Comparison of ENCODE assay signal across 13 cellular contexts in the genomic region with DNA sequence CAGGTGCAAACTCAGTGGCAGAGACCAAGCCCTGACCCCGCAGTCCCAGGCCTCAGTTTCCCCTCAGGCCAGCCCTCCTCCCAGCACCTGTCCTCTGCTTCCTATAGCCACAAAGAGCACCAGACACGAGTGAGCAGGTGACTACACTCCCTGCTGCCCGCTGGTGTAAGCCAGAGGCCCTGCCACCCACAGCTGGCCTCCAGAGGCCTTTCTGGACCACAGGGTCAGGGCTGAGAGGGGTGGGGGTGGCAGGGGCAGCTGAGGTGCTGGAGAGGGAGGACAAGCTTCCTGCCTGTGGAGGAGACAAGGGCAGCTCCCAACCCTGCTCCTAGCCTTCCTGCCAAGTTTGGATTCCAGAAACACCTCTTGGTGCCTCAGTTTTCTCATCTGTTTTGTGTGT. TPM values are rescaled to one million over a fixed set of nuclear protein-coding genes. Genes with fewer than 3 reads are reported as not detected.
A peak's percentile ranks its signal among the peaks of the same experiment; 100 is the strongest.
DNase-seq lines count a peak whose midpoint lies in the region; ATAC-seq and TF ChIP-seq lines count a peak whose summit lies in the region.
"Had no signal": no experiment of that assay in that cellular context is flagged by ENCODE, and none has a peak within 500 bp of the region (broad histone marks: within the 10 kb centered on the region; RNA-seq: fewer than 3 reads in every experiment).

No MANE protein-coding gene starts in this region.

- POLR2A ChIA-PET in naive thymus-derived CD4-positive, alpha-beta T cell (lab: Charles Lee), result interaction anchor here (0.8 kb wide), 1 partner anchor 109 kb away, joined by 4 read pairs; no protein-coding TSS in a partner anchor

- in situ Hi-C loops in gastrocnemius medialis (cut with MboI; ENCODE audit: low sequenced_read_pairs in 4 of 4), result loop anchor here in 3 of 4 donors (5.0 to 10.0 kb wide), 2 partner anchors 109 to 307 kb away; no protein-coding TSS in a partner anchor

- H3K4me1 Mint-ChIP-seq in naive thymus-derived CD4-positive, alpha-beta T cell, result peaks cover 0 to 15% (median 7%) of the 10 kb centered on the region in 7 donors
- H3K4me1 Mint-ChIP-seq in stimulated activated naive CD8-positive, alpha-beta T cell treated with anti-CD3 and anti-CD28 coated beads, Interleukin-15, amount 100 ng/mL, for 72 hours, result peaks cover 47% of the 10 kb centered on the region

- TF ChIP-seq CTCF in BE2C (IDR thresholded peaks at IDR 0.05; ENCODE audit: low read depth, low read length) (no peak), gastrocnemius medialis (IDR thresholded peaks at IDR 0.05 in 4 of 5, conservative IDR thresholded peaks at IDR 0.05 in 1 of 5) (no peak)

- H3K9me3 ChIP-seq in BE2C, result no peaks in the 10 kb centered on the region
- 0 out of 2 replicates have a peak, but pooled peaks cover 5% of the 10 kb centered on the region for H3K9me3 ChIP-seq in SJSA1 (replicated peaks)
- H3K9me3 ChIP-seq in gastrocnemius medialis, result no peaks in the 10 kb centered on the region
- H3K9me3 ChIP-seq in naive thymus-derived CD4-positive, alpha-beta T cell (ENCODE audit: control insufficient read depth in 2 of 3, low read length in 3 of 3), result peaks cover 0 to 14% (median 0%) of the 10 kb centered on the region in 3 experiments

- H3K27ac ChIP-seq in SJSA1, result peak overlapping the region; percentile 74
- H3K27ac ChIP-seq in gastrocnemius medialis, result peak overlapping the region; percentile 84 to 96 (median 92)
- H3K27ac ChIP-seq in naive thymus-derived CD4-positive, alpha-beta T cell (ENCODE audit: low read depth, low read length), result no peak overlapping the region

- peaks cover 0 to 2% (median 0%) of the 10 kb centered on the region in 5 donors for H3K36me3 Mint-ChIP-seq in naive thymus-derived CD4-positive, alpha-beta T cell
- H3K36me3 Mint-ChIP-seq: WTC11 had no signal

- intact Hi-C loops in gastrocnemius medialis (cut with DNase I; ENCODE audit: low total_unique reads), result no loop called here
- intact Hi-C loops in naive thymus-derived CD4-positive, alpha-beta T cell (cut with micrococcal nuclease), result loop anchor here in 1 of 2 donors (5.0 kb wide), 1 partner anchor 304 kb away; no protein-coding TSS in a partner anchor

- H3K27ac Mint-ChIP-seq in naive thymus-derived CD4-positive, alpha-beta T cell, result no peak overlapping the region
- no peak overlapping the region for H3K27ac Mint-ChIP-seq in stimulated activated naive CD8-positive, alpha-beta T cell treated with anti-CD3 and anti-CD28 coated beads, Interleukin-15, amount 100 ng/mL, for 72 hours
- H3K27ac Mint-ChIP-seq: activated T-helper 2 cell treated with anti-CD3 and anti-CD28 coated beads, Interferon-gamma antibody, Interleukin-2, Interleukin-4, amounts not matched to agents 10 μg/mL and 5 μg/mL and 100 μg/mL, durations not matched to agents 14 hours and 24 hours and 36 hours; CD4-positive, alpha-beta T cell; progenitor cell of endocrine pancreas; WTC11 had no signal

- peak in 1 of 2 donors; percentile 3 for ATAC-seq in gastrocnemius medialis
- no peak for ATAC-seq in GM19455 (IDR thresholded peaks at IDR 0.05; ENCODE audit: unreplicated experiment)
- ATAC-seq in HG02981 (IDR thresholded peaks at IDR 0.05; ENCODE audit: unreplicated experiment), result no peak
- ATAC-seq in naive thymus-derived CD4-positive, alpha-beta T cell, result no peak
- ATAC-seq in stimulated activated naive CD8-positive, alpha-beta T cell treated with anti-CD3 and anti-CD28 coated beads, Interleukin-15, amount 100 ng/mL, for 72 hours, result no peak
- ATAC-seq: WTC11 had no signal

- TF ChIP-seq POLR2A in gastrocnemius medialis (IDR thresholded peaks at IDR 0.05), result no peak

- H3K4me3 ChIP-seq in BE2C (ENCODE audit: low read depth, low read length) (peak overlapping the region; percentile 44), SJSA1 (no peak overlapping the region), gastrocnemius medialis (no peak overlapping the region)
- no peak overlapping the region for H3K4me3 ChIP-seq in naive thymus-derived CD4-positive, alpha-beta T cell (ENCODE audit: low read length)

- H3K36me3 ChIP-seq in BE2C (no peaks in the 10 kb centered on the region), SJSA1 (no peaks in the 10 kb centered on the region), gastrocnemius medialis (no peaks in the 10 kb centered on the region)
- H3K36me3 ChIP-seq in naive thymus-derived CD4-positive, alpha-beta T cell (ENCODE audit: control insufficient read depth in 2 of 3, insufficient read depth in 3 of 3, low read length in 3 of 3), result no peaks in the 10 kb centered on the region

- peaks cover 0 to 1% (median 0%) of the 10 kb centered on the region in 5 donors for H3K27me3 Mint-ChIP-seq in naive thymus-derived CD4-positive, alpha-beta T cell
- no peaks in the 10 kb centered on the region for H3K27me3 Mint-ChIP-seq in stimulated activated naive CD8-positive, alpha-beta T cell treated with anti-CD3 and anti-CD28 coated beads, Interleukin-15, amount 100 ng/mL, for 72 hours

- H3K4me3 Mint-ChIP-seq in naive thymus-derived CD4-positive, alpha-beta T cell, result no peak overlapping the region
- no peak overlapping the region for H3K4me3 Mint-ChIP-seq in stimulated activated naive CD8-positive, alpha-beta T cell treated with anti-CD3 and anti-CD28 coated beads, Interleukin-15, amount 100 ng/mL, for 72 hours
- H3K4me3 Mint-ChIP-seq: CD4-positive, alpha-beta T cell; WTC11 had no signal

- no peaks in the 10 kb centered on the region for H3K27me3 ChIP-seq in BE2C
- H3K27me3 ChIP-seq in SJSA1 (replicated peaks), result no peaks in the 10 kb centered on the region
- no peaks in the 10 kb centered on the region for H3K27me3 ChIP-seq in gastrocnemius medialis
- peaks cover 0 to 3% of the 10 kb centered on the region in 2 donors for H3K27me3 ChIP-seq in naive thymus-derived CD4-positive, alpha-beta T cell (ENCODE audit: control insufficient read depth in 2 of 2, insufficient read depth in 2 of 2, low read length in 2 of 2)

- CTCF ChIA-PET in naive thymus-derived CD4-positive, alpha-beta T cell (lab: Charles Lee), result interaction anchor here (1.2 to 5.2 kb wide), 3 partner anchors 27 to 262 kb away, joined by 3 to 112 read pairs (median 76); no protein-coding TSS in a partner anchor

- H3K4me1 ChIP-seq in BE2C, result peaks cover 49% of the 10 kb centered on the region
- peaks cover 53% of the 10 kb centered on the region for H3K4me1 ChIP-seq in SJSA1 (replicated peaks)
- peaks cover 31 to 38% of the 10 kb centered on the region in 2 donors for H3K4me1 ChIP-seq in gastrocnemius medialis
- H3K4me1 ChIP-seq in naive thymus-derived CD4-positive, alpha-beta T cell (ENCODE audit: control insufficient read depth in 2 of 2, insufficient read depth in 2 of 2, low read length in 2 of 2), result peaks cover 7 to 9% of the 10 kb centered on the region in 2 donors

- no peak for DNase-seq in BE2C
- no peak for DNase-seq in SJSA1 (ENCODE audit: low read depth in 1 of 2, low spot score in 2 of 2)
- DNase-seq in glomerular visceral epithelial cell (ENCODE audit: extremely low spot score), result peak; percentile 64
- no peak for DNase-seq in gastrocnemius medialis
- no peak for DNase-seq in naive thymus-derived CD4-positive, alpha-beta T cell
- no peak for DNase-seq in stimulated activated naive CD8-positive, alpha-beta T cell treated with anti-CD3 and anti-CD28 coated beads, Interleukin-15, amount 100 ng/mL, for 72 hours
- DNase-seq: CD4-positive, alpha-beta T cell had no signal

- H3K9me3 Mint-ChIP-seq in naive thymus-derived CD4-positive, alpha-beta T cell, result peaks cover 0 to 12% (median 4%) of the 10 kb centered on the region in 11 donors
- no peaks in the 10 kb centered on the region for H3K9me3 Mint-ChIP-seq in stimulated activated naive CD8-positive, alpha-beta T cell treated with anti-CD3 and anti-CD28 coated beads, Interleukin-15, amount 100 ng/mL, for 72 hours
- H3K9me3 Mint-ChIP-seq: activated T-helper 2 cell treated with anti-CD3 and anti-CD28 coated beads, Interferon-gamma antibody, Interleukin-2, Interleukin-4, amounts not matched to agents 10 μg/mL and 5 μg/mL and 100 μg/mL, durations not matched to agents 14 hours and 24 hours and 36 hours; CD4-positive, alpha-beta T cell; WTC11 had no signal

RNA-seq across cellular contexts. Expression of gene WNT7B, which starts 31.3 kb away (rescaled TPM):
- polyA plus RNA-seq in BE2C (2012; ENCODE audit: insufficient read depth, insufficient read length, low read depth), result not detected
- 0.18 TPM in 1 of 2 replicates, not detected in the other for total RNA-seq in SJSA1 (2014; rRNA removed; shearing (Covaris generic))
- not detected for total RNA-seq in gastrocnemius medialis
- not detected for total RNA-seq in naive thymus-derived CD4-positive, alpha-beta T cell
- polyA plus RNA-seq in naive thymus-derived CD4-positive, alpha-beta T cell, result not detected
- total RNA-seq: activated T-helper 2 cell treated with anti-CD3 and anti-CD28 coated beads, Interferon-gamma antibody, Interleukin-2, Interleukin-4, amounts not matched to agents 10 μg/mL and 5 μg/mL and 100 μg/mL, durations not matched to agents 14 hours and 24 hours and 36 hours; CD4-positive, alpha-beta T cell; dermis microvascular lymphatic vessel endothelial cell had no signal
